1 cellular context compared by ENCODE assay signal in genomic region chr6:124260337-124260736, GRCh38.
TF ChIP-seq lines count a peak whose summit lies in the region.

No MANE protein-coding gene starts in this region.

TF ChIP-seq in GM23338, 12 proteins besides CTCF, POLR2A, EP300 and RAD21 (continued from another document):
- TF ChIP-seq ZNF331 (CRISPR knock-in tag; IDR thresholded peaks at IDR 0.05; ENCODE audit: low read depth), result no peak
TF ChIP-seq in GM23338: peak in this region for 0.
